20 cellular contexts compared by ENCODE assay signal in the genomic region with DNA sequence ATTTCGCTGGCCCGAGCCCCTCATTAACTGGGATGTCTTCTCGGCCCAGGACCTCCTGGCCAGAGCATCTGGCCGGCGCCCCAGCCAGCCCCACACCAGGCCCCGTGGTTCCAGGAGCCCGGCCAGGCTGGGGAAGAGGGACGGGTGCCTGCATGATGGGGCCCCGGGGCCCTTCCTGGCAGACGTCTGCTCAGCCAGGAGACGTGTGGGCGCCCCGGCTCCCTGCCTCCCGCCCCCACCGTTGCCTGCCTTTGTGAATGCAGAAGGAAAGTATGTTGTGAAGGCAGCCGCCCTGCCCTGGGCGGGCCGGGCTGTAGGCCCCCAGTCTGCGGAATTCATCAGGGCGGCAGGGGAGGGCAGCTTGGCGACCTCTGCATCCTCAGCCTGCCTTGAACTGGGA. TPM values are rescaled to one million over a fixed set of nuclear protein-coding genes. Genes with fewer than 3 reads are reported as not detected.
DNase-seq lines count a peak whose midpoint lies in the region; ATAC-seq and TF ChIP-seq lines count a peak whose summit lies in the region.
"Had no signal": no experiment of that assay in that cellular context is flagged by ENCODE, and none has a peak within 500 bp of the region (broad histone marks: within the 10 kb centered on the region; RNA-seq: fewer than 3 reads in every experiment).

No MANE protein-coding gene starts in this region.

- peaks cover 2% of the 10 kb centered on the region for H3K4me1 Mint-ChIP-seq in activated naive CD8-positive, alpha-beta T cell treated with anti-CD3 and anti-CD28 coated beads, Interleukin-2, amount 50 U/mL, for 24 hours
- H3K4me1 Mint-ChIP-seq in activated naive CD8-positive, alpha-beta T cell treated with anti-CD3 and anti-CD28 coated beads for 36 hours, result peaks cover 3% of the 10 kb centered on the region
- peaks cover 2% of the 10 kb centered on the region for H3K4me1 Mint-ChIP-seq in activated CD8-positive, alpha-beta T cell treated with anti-CD3 and anti-CD28 coated beads for 36 hours (ENCODE audit: low read depth)
- peaks cover 6% of the 10 kb centered on the region for H3K4me1 Mint-ChIP-seq in stimulated activated effector memory CD8-positive, alpha-beta T cell treated with anti-CD3 and anti-CD28 coated beads, Interleukin-12 subunit alpha, Interleukin-12 subunit beta, amount 100 ng/mL, for 72 hours
- H3K4me1 Mint-ChIP-seq: activated naive CD4-positive, alpha-beta T cell treated with anti-CD3 and anti-CD28 coated beads, Interleukin-2, amount 10 ng/mL, durations not matched to agents 7 days and 5 days; IgD-negative memory B cell had no signal

- H3K27me3 Mint-ChIP-seq in activated naive CD8-positive, alpha-beta T cell treated with anti-CD3 and anti-CD28 coated beads, Interleukin-2, amount 50 U/mL, for 24 hours, result peaks cover 47% of the 10 kb centered on the region
- peaks cover 67% of the 10 kb centered on the region for H3K27me3 Mint-ChIP-seq in activated naive CD8-positive, alpha-beta T cell treated with anti-CD3 and anti-CD28 coated beads for 36 hours
- peaks cover 42% of the 10 kb centered on the region for H3K27me3 Mint-ChIP-seq in activated CD8-positive, alpha-beta T cell treated with anti-CD3 and anti-CD28 coated beads for 36 hours
- H3K27me3 Mint-ChIP-seq: activated naive CD4-positive, alpha-beta T cell treated with anti-CD3 and anti-CD28 coated beads, Interleukin-2, amount 10 ng/mL, durations not matched to agents 7 days and 5 days had no signal

- H2AFZ ChIP-seq in hepatocyte, result no peak overlapping the region
- no peak overlapping the region for H2AFZ ChIP-seq in OCI-LY7 (ENCODE audit: low read length)

- H3K4me1 ChIP-seq in hepatocyte (ENCODE audit: insufficient read depth), result peaks cover 15% of the 10 kb centered on the region
- H3K4me1 ChIP-seq in OCI-LY7 (ENCODE audit: insufficient read depth, low read length, poor library complexity, severe bottlenecking), result no peaks in the 10 kb centered on the region

- H3K9me2 ChIP-seq in hepatocyte (replicated peaks; ENCODE audit: insufficient read depth) (no peaks in the 10 kb centered on the region), OCI-LY7 (ENCODE audit: insufficient read depth, low read length) (no peaks in the 10 kb centered on the region)

- intact Hi-C loops in activated CD8-positive, alpha-beta T cell treated with anti-CD3 and anti-CD28 coated beads for 36 hours (cut with micrococcal nuclease), result no loop called here
- intact Hi-C loops in OCI-LY7 (cut with micrococcal nuclease; ENCODE audit: unreplicated experiment), result no loop called here

- peak; percentile 16 for ATAC-seq in activated naive CD8-positive, alpha-beta T cell treated with anti-CD3 and anti-CD28 coated beads, Interleukin-2, amount 50 U/mL, for 24 hours
- no peak for ATAC-seq in activated CD8-positive, alpha-beta T cell treated with anti-CD3 and anti-CD28 coated beads for 36 hours
- ATAC-seq in stimulated activated effector memory CD8-positive, alpha-beta T cell treated with anti-CD3 and anti-CD28 coated beads, Interleukin-12 subunit alpha, Interleukin-12 subunit beta, amount 100 ng/mL, for 72 hours, result peak; percentile 5
- ATAC-seq: esophagus mucosa, Panc1 had no signal

- H3K4me3 Mint-ChIP-seq in activated naive CD8-positive, alpha-beta T cell treated with anti-CD3 and anti-CD28 coated beads, Interleukin-2, amount 50 U/mL, for 24 hours, result no peak overlapping the region
- no peak overlapping the region for H3K4me3 Mint-ChIP-seq in activated naive CD8-positive, alpha-beta T cell treated with anti-CD3 and anti-CD28 coated beads for 36 hours
- H3K4me3 Mint-ChIP-seq in activated CD8-positive, alpha-beta T cell treated with anti-CD3 and anti-CD28 coated beads for 36 hours, result no peak overlapping the region
- no peak overlapping the region for H3K4me3 Mint-ChIP-seq in stimulated activated effector memory CD8-positive, alpha-beta T cell treated with anti-CD3 and anti-CD28 coated beads, Interleukin-12 subunit alpha, Interleukin-12 subunit beta, amount 100 ng/mL, for 72 hours
- H3K4me3 Mint-ChIP-seq: activated naive CD4-positive, alpha-beta T cell treated with anti-CD3 and anti-CD28 coated beads, Interleukin-2, amount 10 ng/mL, durations not matched to agents 7 days and 5 days; central memory CD8-positive, alpha-beta T cell; naive thymus-derived CD8-positive, alpha-beta T cell had no signal

- H3K4me3 ChIP-seq in hepatocyte (no peak overlapping the region), OCI-LY7 (ENCODE audit: low read depth, low read length, poor library complexity, severe bottlenecking) (no peak overlapping the region)
- H3K4me3 ChIP-seq: thyroid gland had no signal

- H3K36me3 ChIP-seq in hepatocyte (replicated peaks; ENCODE audit: insufficient read depth, low read depth) (no peaks in the 10 kb centered on the region), OCI-LY7 (ENCODE audit: insufficient read depth, low read length) (no peaks in the 10 kb centered on the region)
- H3K36me3 ChIP-seq: thyroid gland had no signal

- no peak for TF ChIP-seq CTCF in activated CD8-positive, alpha-beta T cell treated with anti-CD3 and anti-CD28 coated beads for 36 hours (IDR thresholded peaks at IDR 0.05)
- no peak for TF ChIP-seq CTCF in hepatocyte (IDR thresholded peaks at IDR 0.05; ENCODE audit: poor library complexity)
- no peak for TF ChIP-seq CTCF in OCI-LY7 (conservative IDR thresholded peaks at IDR 0.05; ENCODE audit: low read length)

- H3K27ac ChIP-seq in hepatocyte (no peak overlapping the region), OCI-LY7 (ENCODE audit: low read depth, low read length, poor library complexity, severe bottlenecking) (no peak overlapping the region)
- H3K27ac ChIP-seq: thyroid gland had no signal

- H3K4me2 ChIP-seq in hepatocyte (peak overlapping the region; percentile 36), OCI-LY7 (ENCODE audit: low read length) (no peak overlapping the region)

- CTCF ChIA-PET in activated CD8-positive, alpha-beta T cell treated with anti-CD3 and anti-CD28 coated beads for 36 hours (lab: Charles Lee), result no interaction called here
- CTCF ChIA-PET in OCI-LY7 (lab: Charles Lee; ENCODE audit: unreplicated experiment), result interaction anchor here (0.6 kb wide), 1 partner anchor 520 kb away, joined by 6 read pairs; no protein-coding TSS in a partner anchor

- H3K36me3 Mint-ChIP-seq in activated naive CD8-positive, alpha-beta T cell treated with anti-CD3 and anti-CD28 coated beads, Interleukin-2, amount 50 U/mL, for 24 hours (ENCODE audit: low read depth), result no peaks in the 10 kb centered on the region
- no peaks in the 10 kb centered on the region for H3K36me3 Mint-ChIP-seq in activated naive CD8-positive, alpha-beta T cell treated with anti-CD3 and anti-CD28 coated beads for 36 hours
- H3K36me3 Mint-ChIP-seq in activated CD8-positive, alpha-beta T cell treated with anti-CD3 and anti-CD28 coated beads for 36 hours (ENCODE audit: low read depth), result no peaks in the 10 kb centered on the region
- peaks cover under 1% of the 10 kb centered on the region for H3K36me3 Mint-ChIP-seq in stimulated activated effector memory CD8-positive, alpha-beta T cell treated with anti-CD3 and anti-CD28 coated beads, Interleukin-12 subunit alpha, Interleukin-12 subunit beta, amount 100 ng/mL, for 72 hours
- H3K36me3 Mint-ChIP-seq: activated naive CD4-positive, alpha-beta T cell treated with anti-CD3 and anti-CD28 coated beads, Interleukin-2, amount 10 ng/mL, durations not matched to agents 7 days and 5 days; IgD-negative memory B cell; naive thymus-derived CD8-positive, alpha-beta T cell had no signal

- H4K20me1 ChIP-seq in hepatocyte (ENCODE audit: insufficient read depth, poor library complexity, severe bottlenecking), result no peaks in the 10 kb centered on the region
- no peaks in the 10 kb centered on the region for H4K20me1 ChIP-seq in OCI-LY7 (ENCODE audit: insufficient read depth, low read length)

- peaks cover 31% of the 10 kb centered on the region for H3K27me3 ChIP-seq in hepatocyte

- no peak for DNase-seq in activated naive CD8-positive, alpha-beta T cell treated with anti-CD3 and anti-CD28 coated beads, Interleukin-2, amount 50 U/mL, for 24 hours
- DNase-seq in activated naive CD8-positive, alpha-beta T cell treated with anti-CD3 and anti-CD28 coated beads for 36 hours, result no peak
- DNase-seq in activated CD8-positive, alpha-beta T cell treated with anti-CD3 and anti-CD28 coated beads for 36 hours, result peak; percentile 20
- DNase-seq in hepatocyte (ENCODE audit: low spot score), result peak; percentile 67
- no peak for DNase-seq in stimulated activated effector memory CD8-positive, alpha-beta T cell treated with anti-CD3 and anti-CD28 coated beads, Interleukin-12 subunit alpha, Interleukin-12 subunit beta, amount 100 ng/mL, for 72 hours (ENCODE audit: low spot score in 2 of 2)
- no peak for DNase-seq in SIG-M5 (lab: John Stamatoyannopoulos, UW)
- no peak for DNase-seq in stimulated activated CD4-positive, alpha-beta T cell treated with anti-CD3 and anti-CD28 coated beads, Interleukin-2, amount 100 ng/mL, for 24 hours
- no peak for DNase-seq in OCI-LY7 (ENCODE audit: low spot score)
- DNase-seq: activated naive CD4-positive, alpha-beta T cell treated with anti-CD3 and anti-CD28 coated beads, Interleukin-2, amount 10 ng/mL, durations not matched to agents 7 days and 5 days; Calu3; NCI-H1436 treated with DMSO at 0.1 percent for 48 hours; NCI-H524; thyroid gland had no signal

- no peaks in the 10 kb centered on the region for H3K9me3 ChIP-seq in hepatocyte (ENCODE audit: low read depth)
- H3K9me3 ChIP-seq in OCI-LY7 (ENCODE audit: low read length), result no peaks in the 10 kb centered on the region
- H3K9me3 ChIP-seq: thyroid gland had no signal

- no peaks in the 10 kb centered on the region for H3K79me2 ChIP-seq in hepatocyte
- H3K79me2 ChIP-seq in OCI-LY7 (ENCODE audit: insufficient read depth, low read depth, low read length), result no peaks in the 10 kb centered on the region

- POLR2A ChIA-PET in activated CD8-positive, alpha-beta T cell treated with anti-CD3 and anti-CD28 coated beads for 36 hours (lab: Charles Lee), result no interaction called here
- POLR2A ChIA-PET in OCI-LY7 (lab: Charles Lee), result interaction anchor here (0.7 kb wide), 1 partner anchor 9 kb away, joined by 10 read pairs; no protein-coding TSS in a partner anchor

- BruUV-seq in OCI-LY7 (replicated peaks; lab: Mats Ljungman, UMichigan), result no TSS peak

- 41% methylated on average over 21 of the region's 21 CpGs for WGBS in hepatocyte (ENCODE audit: low lambda C conversion rate, missing lambda C conversion rate)

- H3K27ac Mint-ChIP-seq in activated naive CD8-positive, alpha-beta T cell treated with anti-CD3 and anti-CD28 coated beads, Interleukin-2, amount 50 U/mL, for 24 hours, result no peak overlapping the region
- H3K27ac Mint-ChIP-seq in activated naive CD8-positive, alpha-beta T cell treated with anti-CD3 and anti-CD28 coated beads for 36 hours, result no peak overlapping the region
- no peak overlapping the region for H3K27ac Mint-ChIP-seq in activated CD8-positive, alpha-beta T cell treated with anti-CD3 and anti-CD28 coated beads for 36 hours
- no peak overlapping the region for H3K27ac Mint-ChIP-seq in stimulated activated effector memory CD8-positive, alpha-beta T cell treated with anti-CD3 and anti-CD28 coated beads, Interleukin-12 subunit alpha, Interleukin-12 subunit beta, amount 100 ng/mL, for 72 hours
- H3K27ac Mint-ChIP-seq: activated naive CD4-positive, alpha-beta T cell treated with anti-CD3 and anti-CD28 coated beads, Interleukin-2, amount 10 ng/mL, durations not matched to agents 7 days and 5 days; IgD-negative memory B cell; naive thymus-derived CD8-positive, alpha-beta T cell had no signal

- no peaks in the 10 kb centered on the region for H3K9me3 Mint-ChIP-seq in activated naive CD8-positive, alpha-beta T cell treated with anti-CD3 and anti-CD28 coated beads, Interleukin-2, amount 50 U/mL, for 24 hours
- H3K9me3 Mint-ChIP-seq in activated naive CD8-positive, alpha-beta T cell treated with anti-CD3 and anti-CD28 coated beads for 36 hours, result no peaks in the 10 kb centered on the region
- H3K9me3 Mint-ChIP-seq in activated CD8-positive, alpha-beta T cell treated with anti-CD3 and anti-CD28 coated beads for 36 hours, result no peaks in the 10 kb centered on the region
- no peaks in the 10 kb centered on the region for H3K9me3 Mint-ChIP-seq in stimulated activated effector memory CD8-positive, alpha-beta T cell treated with anti-CD3 and anti-CD28 coated beads, Interleukin-12 subunit alpha, Interleukin-12 subunit beta, amount 100 ng/mL, for 72 hours
- H3K9me3 Mint-ChIP-seq: activated naive CD4-positive, alpha-beta T cell treated with anti-CD3 and anti-CD28 coated beads, Interleukin-2, amount 10 ng/mL, durations not matched to agents 7 days and 5 days; central memory CD8-positive, alpha-beta T cell; naive thymus-derived CD8-positive, alpha-beta T cell had no signal

RNA-seq across cellular contexts. Expression of a gene that starts 4.4 kb away (rescaled TPM):
- not detected for total RNA-seq in activated naive CD8-positive, alpha-beta T cell treated with anti-CD3 and anti-CD28 coated beads for 36 hours
- not detected for total RNA-seq in activated CD8-positive, alpha-beta T cell treated with anti-CD3 and anti-CD28 coated beads for 36 hours
- total RNA-seq in hepatocyte, result 2.8 and 3.0 TPM in 2 replicates
- polyA plus RNA-seq in hepatocyte, result 12.5 and 16.3 TPM in 2 replicates
- total RNA-seq in OCI-LY7 (2014; rRNA removed; shearing (Covaris generic)), result not detected in 2 replicates
- not detected in 2 replicates for total RNA-seq in OCI-LY7 (2022)
- total RNA-seq: A673; activated CD8-positive, alpha-beta memory T cell treated with anti-CD3 and anti-CD28 coated beads for 36 hours; Calu3; naive thymus-derived CD8-positive, alpha-beta T cell had no signal
- polyA plus RNA-seq: IgD-negative memory B cell; naive thymus-derived CD8-positive, alpha-beta T cell had no signal

RNA-seq across cellular contexts. Expression of a gene that starts 36.2 kb away (rescaled TPM):
- total RNA-seq in activated naive CD8-positive, alpha-beta T cell treated with anti-CD3 and anti-CD28 coated beads for 36 hours, result 10 to 100 TPM; 78.9 to 84.6 TPM
- total RNA-seq in activated CD8-positive, alpha-beta T cell treated with anti-CD3 and anti-CD28 coated beads for 36 hours, result 10 to 100 TPM; 75.9 to 87.6 TPM
- total RNA-seq in hepatocyte (24.5 and 47.2 TPM in 2 replicates), OCI-LY7 (2022) (113 and 122 TPM in 2 replicates)
- 22.2 and 27.0 TPM in 2 replicates for polyA plus RNA-seq in hepatocyte
- 65.2 and 77.2 TPM in 2 replicates for total RNA-seq in OCI-LY7 (2014; rRNA removed; shearing (Covaris generic))

Comparison
In these comparisons a context has a peak if more than half of its experiments do, and no peak if none do; other contexts are left out.
1. DNase-seq: peak in activated CD8-positive, alpha-beta T cell treated with anti-CD3 and anti-CD28 coated beads for 36 hours (single experiment) and hepatocyte (single experiment); none in activated naive CD8-positive, alpha-beta T cell treated with anti-CD3 and anti-CD28 coated beads, Interleukin-2, amount 50 U/mL, for 24 hours (single experiment), activated naive CD8-positive, alpha-beta T cell treated with anti-CD3 and anti-CD28 coated beads for 36 hours (single experiment), stimulated activated effector memory CD8-positive, alpha-beta T cell treated with anti-CD3 and anti-CD28 coated beads, Interleukin-12 subunit alpha, Interleukin-12 subunit beta, amount 100 ng/mL, for 72 hours (0 of 2), SIG-M5 (single experiment), stimulated activated CD4-positive, alpha-beta T cell treated with anti-CD3 and anti-CD28 coated beads, Interleukin-2, amount 100 ng/mL, for 24 hours (0 of 2) and OCI-LY7 (single experiment).